Comparison of ENCODE assay signal across 1 cellular context in the genomic region with DNA sequence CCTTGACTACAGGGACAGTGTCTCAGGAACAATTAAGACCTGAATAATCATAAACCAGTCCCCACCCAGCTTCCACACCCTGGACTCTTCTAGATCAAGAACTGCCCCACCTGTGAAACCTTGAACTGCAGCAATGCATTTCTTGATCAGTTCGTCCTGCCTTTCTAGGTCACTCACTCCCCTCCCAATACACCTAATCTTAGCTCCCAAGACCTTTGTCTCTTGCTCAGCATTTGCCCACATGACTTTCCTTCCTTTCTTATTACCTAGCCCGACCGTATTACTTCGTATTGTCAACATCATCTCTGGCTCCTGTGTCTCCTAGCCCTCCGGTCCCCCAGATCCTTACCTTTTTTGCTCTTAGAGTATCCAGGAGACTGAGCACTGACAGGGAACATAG.
TF ChIP-seq lines count a peak whose summit lies in the region.

No MANE protein-coding gene starts in this region.

TF ChIP-seq in IMR-90, 13 proteins besides CTCF, POLR2A, EP300 and RAD21 (continued from another document):
- TF ChIP-seq MXI1 (IDR thresholded peaks at IDR 0.05; ENCODE audit: borderline replicate concordance, low read depth, low read length) (no peak), NFE2L2 (IDR thresholded peaks at IDR 0.05; ENCODE audit: low read depth, low read length) (no peak), ELK1 (IDR thresholded peaks at IDR 0.05; ENCODE audit: borderline replicate concordance, low read depth, low read length) (no peak), CHD1 (IDR thresholded peaks at IDR 0.05; ENCODE audit: low read depth, low read length) (no peak), FOS (IDR thresholded peaks at IDR 0.05; ENCODE audit: low read depth, low read length) (no peak), SMC3 (IDR thresholded peaks at IDR 0.05; ENCODE audit: low read depth, low read length) (no peak), USF2 (IDR thresholded peaks at IDR 0.05; ENCODE audit: low read depth, low read length) (no peak), MAZ (IDR thresholded peaks at IDR 0.05; ENCODE audit: borderline replicate concordance, low read depth, low read length) (no peak), MAFK (IDR thresholded peaks at IDR 0.05; ENCODE audit: low read depth, low read length) (no peak), BHLHE40 (IDR thresholded peaks at IDR 0.05; ENCODE audit: low read depth, low read length) (no peak), CEBPB (IDR thresholded peaks at IDR 0.05; ENCODE audit: low read depth, low read length) (no peak)
